18 cellular contexts compared by ENCODE assay signal in genomic region chr9:121949364-121949763, GRCh38.
"Had no signal": no experiment of that assay in that cellular context is flagged by ENCODE, and none has a peak within 500 bp of the region (broad histone marks: within the 10 kb centered on the region; RNA-seq: fewer than 3 reads in every experiment).

No MANE protein-coding gene starts in this region.

- H3K27me3 Mint-ChIP-seq: activated naive CD8-positive, alpha-beta T cell treated with anti-CD3 and anti-CD28 coated beads, Interleukin-2, amount 50 U/mL, for 24 hours had no signal

- H3K36me3 ChIP-seq: cardiac muscle cell, sigmoid colon, thyroid gland had no signal

- H3K9me3 ChIP-seq: sigmoid colon, thyroid gland had no signal

- H3K27me3 ChIP-seq: cardiac muscle cell, sigmoid colon, thyroid gland had no signal

- H3K4me1 Mint-ChIP-seq: activated naive CD8-positive, alpha-beta T cell treated with anti-CD3 and anti-CD28 coated beads, Interleukin-2, amount 50 U/mL, for 24 hours; immature natural killer cell; natural killer cell had no signal

- DNase-seq: activated gamma-delta T cell; activated naive CD4-positive, alpha-beta T cell treated with anti-CD3 and anti-CD28 coated beads, Interleukin-2, amount 50 U/mL, for 16 hours; activated naive CD8-positive, alpha-beta T cell treated with anti-CD3 and anti-CD28 coated beads, Interleukin-2, amount 50 U/mL, for 24 hours; cortex of kidney; endodermal cell; immature natural killer cell; left ventricle myocardium superior; midbrain; natural killer cell; retina; sigmoid colon; stimulated activated CD4-positive, alpha-beta T cell treated with anti-CD3 and anti-CD28 coated beads, Interleukin-4, amount 100 ng/mL, for 1 hour; SW 1271; T-helper 17 cell; thyroid gland had no signal

- H3K4me3 Mint-ChIP-seq: activated naive CD8-positive, alpha-beta T cell treated with anti-CD3 and anti-CD28 coated beads, Interleukin-2, amount 50 U/mL, for 24 hours; endodermal cell; immature natural killer cell; natural killer cell; stimulated activated naive CD8-positive, alpha-beta T cell treated with anti-CD3 and anti-CD28 coated beads, Interleukin-15, Interleukin-2, amounts not matched to agents 100 ng/mL and 50 ng/mL, for 24 hours; T-helper 17 cell had no signal

- H3K36me3 Mint-ChIP-seq: natural killer cell had no signal

- H3K4me1 ChIP-seq: sigmoid colon had no signal

- H3K27ac ChIP-seq: cardiac muscle cell, epithelial cell of prostate, sigmoid colon had no signal

- H3K9me3 Mint-ChIP-seq: activated naive CD8-positive, alpha-beta T cell treated with anti-CD3 and anti-CD28 coated beads, Interleukin-2, amount 50 U/mL, for 24 hours; endodermal cell; immature natural killer cell; natural killer cell; stimulated activated naive CD8-positive, alpha-beta T cell treated with anti-CD3 and anti-CD28 coated beads, Interleukin-15, Interleukin-2, amounts not matched to agents 100 ng/mL and 50 ng/mL, for 24 hours had no signal

- H3K27ac Mint-ChIP-seq: activated naive CD8-positive, alpha-beta T cell treated with anti-CD3 and anti-CD28 coated beads, Interleukin-2, amount 50 U/mL, for 24 hours; endodermal cell; immature natural killer cell; natural killer cell; stimulated activated naive CD8-positive, alpha-beta T cell treated with anti-CD3 and anti-CD28 coated beads, Interleukin-15, Interleukin-2, amounts not matched to agents 100 ng/mL and 50 ng/mL, for 24 hours; T-helper 17 cell had no signal

- H3K4me3 ChIP-seq: cardiac muscle cell, sigmoid colon, thyroid gland had no signal
